8 cellular contexts compared by ENCODE assay signal in the genomic region with DNA sequence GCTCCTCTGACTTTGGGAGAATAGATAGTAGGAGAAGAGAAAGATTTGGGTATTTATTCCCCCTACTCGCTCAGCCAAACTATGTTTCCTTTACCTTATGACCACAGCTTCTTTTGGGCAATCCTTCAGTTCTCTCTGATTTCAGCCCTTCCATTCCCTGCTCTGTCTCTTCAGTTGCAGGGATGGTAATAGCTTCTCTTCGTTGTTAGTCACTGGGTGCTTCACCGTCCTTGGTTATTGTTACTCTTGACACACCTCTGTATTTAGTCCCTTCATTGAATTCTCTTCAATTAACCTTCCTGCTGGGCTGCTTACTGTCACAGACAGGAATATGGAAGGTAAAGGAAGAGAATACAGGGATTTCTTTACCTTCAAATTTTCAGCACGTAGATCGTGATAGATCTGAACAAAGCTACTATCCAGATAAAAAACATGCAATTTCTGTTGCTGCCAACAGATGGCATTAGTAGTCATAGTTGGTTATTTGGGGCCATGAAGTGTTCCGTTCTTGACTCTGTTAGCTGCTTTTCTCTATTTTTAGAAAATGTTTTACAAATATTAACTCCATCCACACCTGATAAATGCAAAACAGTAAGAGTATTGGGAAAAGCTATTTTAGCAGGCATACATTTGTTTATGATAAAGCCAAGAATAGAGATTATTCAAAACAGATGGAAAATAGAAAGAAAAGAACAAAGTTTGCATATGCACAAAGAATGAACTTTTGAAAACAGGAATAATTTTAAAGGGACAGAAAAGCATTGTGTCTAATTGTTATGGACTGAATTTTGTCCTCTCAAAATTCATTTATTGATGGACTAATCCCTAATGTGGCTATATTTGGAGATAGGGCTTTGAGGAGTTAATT.
DNase-seq lines count a peak whose midpoint lies in the region; ATAC-seq and TF ChIP-seq lines count a peak whose summit lies in the region.

No MANE protein-coding gene starts in this region.

- no peak overlapping the region for H3K9ac ChIP-seq in SU-DHL-6 (ENCODE audit: low read length)

- no peaks in the 10 kb centered on the region for H4K20me1 ChIP-seq in SU-DHL-6 (ENCODE audit: low read depth, low read length)

- no peaks in the 10 kb centered on the region for H3K9me2 ChIP-seq in SU-DHL-6 (replicated peaks; ENCODE audit: insufficient read depth, low read length)

- no peaks in the 10 kb centered on the region for H3K4me1 ChIP-seq in neuron (ENCODE audit: insufficient read depth, low read length)

- no peaks in the 10 kb centered on the region for H3K79me2 ChIP-seq in SU-DHL-6 (ENCODE audit: insufficient read depth, low read length)

- H3K27me3 ChIP-seq in SU-DHL-6 (ENCODE audit: low read length) (no peaks in the 10 kb centered on the region), neuron (ENCODE audit: insufficient read depth, low read length) (no peaks in the 10 kb centered on the region)

- peak; percentile 31 for TF ChIP-seq CTCF in AG04449 (IDR thresholded peaks at IDR 0.05; ENCODE audit: insufficient read depth, low read length, missing control alignments)
- TF ChIP-seq CTCF in GM12873 (IDR thresholded peaks at IDR 0.05; ENCODE audit: insufficient read depth, low read depth, low read length, missing control alignments) = peak; percentile 74
- peak; percentile 76 for TF ChIP-seq CTCF in SU-DHL-6 (IDR thresholded peaks at IDR 0.05; ENCODE audit: insufficient read depth, low read length, poor library complexity, severe bottlenecking)

- POLR2A ChIA-PET in AG04449 (lab: Yijun Ruan, JAX) = no interaction called here

- H3K27ac ChIP-seq in SU-DHL-6 (ENCODE audit: low read depth, low read length) = no peak overlapping the region

- peak overlapping the region; percentile 42 for H2AFZ ChIP-seq in SU-DHL-6 (ENCODE audit: low read depth, low read length, severe bottlenecking)
- H2AFZ ChIP-seq in neuron (ENCODE audit: low read depth, low read length) = peak overlapping the region; percentile 59

- DNase-seq in AG04449 (ENCODE audit: low read depth, low spot score) (no peak), NCI-H1092 (lab: John Stamatoyannopoulos, UW) (peak; percentile 51), fibroblast of the conjunctiva (ENCODE audit: low read depth) (peak; percentile 33)
- no peak for DNase-seq in stimulated activated CD4-positive, alpha-beta T cell treated with anti-CD3 and anti-CD28 coated beads, Interleukin-1b, Interleukin-23, amount 100 ng/mL, for 48 hours

- no peaks in the 10 kb centered on the region for H3F3A ChIP-seq in SU-DHL-6 (ENCODE audit: insufficient read depth)

- H3K36me3 ChIP-seq in SU-DHL-6 (ENCODE audit: low read length) (no peaks in the 10 kb centered on the region), neuron (ENCODE audit: insufficient read depth, low read length) (no peaks in the 10 kb centered on the region)

- peak overlapping the region; percentile 6 for H3K4me2 ChIP-seq in SU-DHL-6 (ENCODE audit: low read depth, low read length, poor library complexity, severe bottlenecking)

- H3K4me3 ChIP-seq in AG04449 (ENCODE audit: low read depth, low read length) (no peak overlapping the region), SU-DHL-6 (ENCODE audit: insufficient read depth, low read length, poor library complexity, severe bottlenecking) (no peak overlapping the region), neuron (ENCODE audit: low read length) (peak overlapping the region; percentile 18)

- CTCF ChIA-PET in AG04449 (lab: Yijun Ruan, JAX) = interaction anchor here (0.7 to 2.1 kb wide), 18 partner anchors 8 to 1329 kb away, joined by 3 to 20 read pairs (median 4); no protein-coding TSS in a partner anchor

- peak; percentile 82 for ATAC-seq in HG02678 (IDR thresholded peaks at IDR 0.05; ENCODE audit: unreplicated experiment)

- H3K9me3 ChIP-seq in SU-DHL-6 (ENCODE audit: insufficient read depth, low read length) (no peaks in the 10 kb centered on the region), neuron (ENCODE audit: low read length) (no peaks in the 10 kb centered on the region)

Comparison
In these comparisons a context has a peak if more than half of its experiments do, and no peak if none do; other contexts are left out.
1. DNase-seq: peak in NCI-H1092 (single experiment) and fibroblast of the conjunctiva (single experiment); none in AG04449 (single experiment) and stimulated activated CD4-positive, alpha-beta T cell treated with anti-CD3 and anti-CD28 coated beads, Interleukin-1b, Interleukin-23, amount 100 ng/mL, for 48 hours (single experiment).
2. Peak in every context shown above with its lines, with median percentiles within 50 percentile points of each other: CTCF ChIP-seq.